In genomic region chr12:121282072-121282742, GRCh38 we compare ENCODE assay signal across 16 cellular contexts. TPM values are rescaled to one million over a fixed set of nuclear protein-coding genes. Genes with fewer than 3 reads are reported as not detected.
DNase-seq lines count a peak whose midpoint lies in the region; ATAC-seq and TF ChIP-seq lines count a peak whose summit lies in the region.
"Had no signal": no experiment of that assay in that cellular context is flagged by ENCODE, and none has a peak within 500 bp of the region (broad histone marks: within the 10 kb centered on the region; RNA-seq: fewer than 3 reads in every experiment).

No MANE protein-coding gene starts in this region.

- intact Hi-C loops in esophagus squamous epithelium (cut with DNase I) = no loop called here
- intact Hi-C loops in vagina (cut with DNase I) = no loop called here
- intact Hi-C loops in lower lobe of right lung (cut with DNase I) = no loop called here

- H3K9me3 ChIP-seq in adipocyte (ENCODE audit: control insufficient read depth, low read length) = no peaks in the 10 kb centered on the region
- H3K9me3 ChIP-seq in esophagus squamous epithelium = no peaks in the 10 kb centered on the region
- H3K9me3 ChIP-seq in neutrophil = no peaks in the 10 kb centered on the region
- H3K9me3 ChIP-seq in vagina = no peaks in the 10 kb centered on the region
- no peaks in the 10 kb centered on the region for H3K9me3 ChIP-seq in lower lobe of right lung

- H3K4me3 ChIP-seq in adipocyte (ENCODE audit: low read length) (no peak overlapping the region), esophagus squamous epithelium (no peak overlapping the region), neutrophil (ENCODE audit: low read depth in 1 of 2, low read length in 1 of 2) (no peak overlapping the region), vagina (no peak overlapping the region), lower lobe of right lung (no peak overlapping the region)

- TF ChIP-seq POLR2A in esophagus squamous epithelium (IDR thresholded peaks at IDR 0.05) (no peak), vagina (IDR thresholded peaks at IDR 0.05) (no peak)

- H3K9ac ChIP-seq in adipocyte (ENCODE audit: low read length) = peak overlapping the region; percentile 34

- peaks cover 36% of the 10 kb centered on the region for H3K4me1 ChIP-seq in adipocyte (ENCODE audit: control insufficient read depth, insufficient read depth, low read length)
- peaks cover 0 to 58% (median 27%) of the 10 kb centered on the region in 3 donors for H3K4me1 ChIP-seq in esophagus squamous epithelium
- peaks cover 59 to 73% of the 10 kb centered on the region in 2 experiments for H3K4me1 ChIP-seq in neutrophil (ENCODE audit: control insufficient read depth in 1 of 2, insufficient read depth in 1 of 2, low read depth in 1 of 2, low read length in 1 of 2)
- H3K4me1 ChIP-seq in vagina = peaks cover 43% of the 10 kb centered on the region
- peaks cover 61% of the 10 kb centered on the region for H3K4me1 ChIP-seq in lower lobe of right lung
- H3K4me1 ChIP-seq: foreskin keratinocyte had no signal

- 67 to 73% methylated on average over 10 of the region's 10 CpGs for WGBS in esophagus squamous epithelium, 2 donors

- ATAC-seq in lower lobe of right lung = no peak
- ATAC-seq in GM19035 (IDR thresholded peaks at IDR 0.05; ENCODE audit: unreplicated experiment) = no peak
- ATAC-seq in GM21717 (IDR thresholded peaks at IDR 0.05; ENCODE audit: unreplicated experiment) = no peak
- ATAC-seq: CD8-positive, alpha-beta T cell; foreskin keratinocyte; SK-N-SH treated with all-trans-retinoic acid at 6 μM for 48 hours had no signal

- TF ChIP-seq CTCF in esophagus squamous epithelium (IDR thresholded peaks at IDR 0.05) = no peak
- TF ChIP-seq CTCF in neutrophil (IDR thresholded peaks at IDR 0.05) = no peak
- TF ChIP-seq CTCF in vagina (IDR thresholded peaks at IDR 0.05) = no peak
- TF ChIP-seq CTCF in lower lobe of right lung (IDR thresholded peaks at IDR 0.05) = no peak

- H3K27me3 ChIP-seq in adipocyte (replicated peaks; ENCODE audit: control insufficient read depth, insufficient read depth, low read length) (no peaks in the 10 kb centered on the region), esophagus squamous epithelium (no peaks in the 10 kb centered on the region), neutrophil (no peaks in the 10 kb centered on the region), vagina (no peaks in the 10 kb centered on the region), lower lobe of right lung (ENCODE audit: low read depth) (no peaks in the 10 kb centered on the region)
- H3K27me3 ChIP-seq: foreskin keratinocyte had no signal

- DNase-seq in adipocyte (ENCODE audit: low read depth) (no peak), esophagus squamous epithelium (lab: John Stamatoyannopoulos, UW) (no peak), vagina (ENCODE audit: extremely low spot score in 2 of 2) (no peak), lower lobe of right lung (no peak)
- DNase-seq: activated CD4-positive, alpha-beta T cell treated with anti-CD3 and anti-CD28 coated beads, Interleukin-2, amount 50 U/mL, for 48 hours; activated gamma-delta T cell; CD8-positive, alpha-beta T cell; foreskin keratinocyte; mesenchymal stem cell; NCI-H69 had no signal

- H3K36me3 ChIP-seq in adipocyte (ENCODE audit: control insufficient read depth, insufficient read depth, low read length, severe bottlenecking) (no peaks in the 10 kb centered on the region), esophagus squamous epithelium (peaks cover 0 to 14% (median 6%) of the 10 kb centered on the region in 3 donors), neutrophil (peaks cover 42% of the 10 kb centered on the region), vagina (no peaks in the 10 kb centered on the region), lower lobe of right lung (peaks cover 6% of the 10 kb centered on the region)

- H3K27ac ChIP-seq in esophagus squamous epithelium = peak overlapping the region in 3 of 4 donors; percentile 48 to 78 (median 56)
- H3K27ac ChIP-seq in neutrophil = peak overlapping the region; percentile 99
- H3K27ac ChIP-seq in vagina = peak overlapping the region; percentile 33
- no peak overlapping the region for H3K27ac ChIP-seq in lower lobe of right lung
- H3K27ac ChIP-seq: epithelial cell of prostate, foreskin keratinocyte, RWPE1 had no signal

RNA-seq across cellular contexts. Expression of gene CAMKK2, which starts 14.3 kb away (rescaled TPM):
- total RNA-seq in esophagus squamous epithelium (10 to 100 TPM; 16.8 to 32.6 (median 21.2) TPM), vagina (32.7 TPM), lower lobe of right lung (40.4 TPM)
